Comparison of ENCODE assay signal across 22 cellular contexts in the genomic region with DNA sequence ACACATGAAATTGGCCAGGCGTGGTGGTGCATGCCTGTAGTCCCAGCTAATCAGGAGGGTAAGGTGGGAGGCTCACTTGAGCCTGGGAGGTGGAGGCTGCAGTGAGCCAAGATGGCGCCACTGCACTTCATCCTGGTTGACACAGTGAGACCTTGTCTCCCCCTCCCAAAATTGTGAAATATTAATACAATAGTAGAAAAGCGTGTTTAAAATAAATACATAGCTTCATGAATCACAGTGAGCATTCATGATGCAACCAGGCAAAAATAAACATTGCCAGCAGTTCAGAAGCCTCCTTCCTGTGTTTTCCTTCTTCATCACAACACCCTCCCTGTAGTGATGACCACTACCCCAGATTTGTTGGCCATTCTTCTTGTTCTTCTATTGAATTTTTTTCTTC. TPM values are rescaled to one million over a fixed set of nuclear protein-coding genes. Genes with fewer than 3 reads are reported as not detected.
DNase-seq lines count a peak whose midpoint lies in the region; ATAC-seq and TF ChIP-seq lines count a peak whose summit lies in the region.
"Had no signal": no experiment of that assay in that cellular context is flagged by ENCODE, and none has a peak within 500 bp of the region (broad histone marks: within the 10 kb centered on the region; RNA-seq: fewer than 3 reads in every experiment).

No MANE protein-coding gene starts in this region.

- H3K27ac ChIP-seq in breast epithelium: no peak overlapping the region
- H3K27ac ChIP-seq: 22Rv1, C4-2B, Peyer's patch, SJCRH30 had no signal

- no peaks in the 10 kb centered on the region for H3K36me3 ChIP-seq in breast epithelium
- H3K36me3 ChIP-seq in adipocyte (ENCODE audit: control insufficient read depth, insufficient read depth, low read length, severe bottlenecking): no peaks in the 10 kb centered on the region
- H3K36me3 ChIP-seq: Peyer's patch, SJCRH30 had no signal

- no peak overlapping the region for H3K9ac ChIP-seq in adipocyte (ENCODE audit: low read length)

- no peaks in the 10 kb centered on the region for H3K4me1 ChIP-seq in breast epithelium
- H3K4me1 ChIP-seq in adipocyte (ENCODE audit: control insufficient read depth, insufficient read depth, low read length): peaks cover 6% of the 10 kb centered on the region
- H3K4me1 ChIP-seq: Peyer's patch, SJCRH30 had no signal

- TF ChIP-seq POLR2A in breast epithelium (IDR thresholded peaks at IDR 0.05): no peak

- no peak for ATAC-seq in GM18909 (IDR thresholded peaks at IDR 0.05; ENCODE audit: poor library complexity, unreplicated experiment)
- ATAC-seq: K562 had no signal

- intact Hi-C loops in MCF 10A (cut with micrococcal nuclease): loop anchor here (5.0 to 10.0 kb wide), 2 partner anchors 85 to 128 kb away; no protein-coding TSS in a partner anchor
- intact Hi-C loops in breast epithelium (cut with DNase I; ENCODE audit: low total_unique reads): loop anchor here (10.0 kb wide), 1 partner anchor 215 kb away; no protein-coding TSS in a partner anchor

- H3K4me3 ChIP-seq in breast epithelium (no peak overlapping the region), adipocyte (ENCODE audit: low read length) (no peak overlapping the region), skeletal muscle cell (ENCODE audit: low read depth, low read length) (no peak overlapping the region)
- H3K4me3 ChIP-seq: K562, Peyer's patch, SJCRH30 had no signal

- peaks cover 14% of the 10 kb centered on the region for H3K4me1 Mint-ChIP-seq in MCF 10A (ENCODE audit: insufficient read depth, unreplicated experiment)

- POLR2A ChIA-PET in MCF 10A (lab: Yijun Ruan, JAX): interaction anchor here (0.5 to 0.9 kb wide), 2 partner anchors 97 to 117 kb away, joined by 3 read pairs; no protein-coding TSS in a partner anchor

- TF ChIP-seq CTCF in MCF 10A (IDR thresholded peaks at IDR 0.05; ENCODE audit: unreplicated experiment): no peak
- no peak for TF ChIP-seq CTCF in breast epithelium (IDR thresholded peaks at IDR 0.05)

- DNase-seq in MCF 10A (ENCODE audit: unreplicated experiment) (peak; percentile 63), breast epithelium (ENCODE audit: low spot score in 2 of 2) (no peak), adipocyte (ENCODE audit: low read depth) (peak; percentile 68), fibroblast of gingiva (ENCODE audit: low read depth) (peak; percentile 65), skeletal muscle cell (ENCODE audit: low read depth) (peak; percentile 51), retina (no peak)
- DNase-seq in activated CD8-positive, alpha-beta memory T cell treated with anti-CD3 and anti-CD28 coated beads, Interleukin-2, amount 50 U/mL, for 4 hours: no peak
- DNase-seq: AML-193; Calu3; CD8-positive, alpha-beta memory T cell; DMS153; NCI-H1105; NCI-H2029 treated with DMSO at 0.1 percent for 48 hours; NCI-H226; NCI-H524; NCI-H82; SJCRH30 had no signal

- H3K36me3 Mint-ChIP-seq in MCF 10A (ENCODE audit: insufficient read depth, unreplicated experiment): no peaks in the 10 kb centered on the region

- no peaks in the 10 kb centered on the region for H3K9me3 Mint-ChIP-seq in MCF 10A (ENCODE audit: unreplicated experiment)

- BruUV-seq in MCF 10A (replicated peaks; lab: Mats Ljungman, UMichigan): no TSS peak

- no peaks in the 10 kb centered on the region for H3K27me3 ChIP-seq in breast epithelium
- H3K27me3 ChIP-seq in adipocyte (replicated peaks; ENCODE audit: control insufficient read depth, insufficient read depth, low read length): no peaks in the 10 kb centered on the region
- H3K27me3 ChIP-seq: Peyer's patch, SJCRH30 had no signal

- no peak overlapping the region for H3K4me3 Mint-ChIP-seq in MCF 10A (ENCODE audit: unreplicated experiment)

- CTCF ChIA-PET in MCF 10A (lab: Yijun Ruan, JAX): interaction anchor here (0.5 kb wide), 1 partner anchor 191 kb away, joined by 3 read pairs; no protein-coding TSS in a partner anchor

- H3K27ac Mint-ChIP-seq in MCF 10A (ENCODE audit: low read depth, unreplicated experiment): peak overlapping the region; percentile 1

- H3K9me3 ChIP-seq in breast epithelium (no peaks in the 10 kb centered on the region), adipocyte (ENCODE audit: control insufficient read depth, low read length) (no peaks in the 10 kb centered on the region)
- H3K9me3 ChIP-seq: Peyer's patch, SJCRH30 had no signal

- H3K27me3 Mint-ChIP-seq in MCF 10A (ENCODE audit: insufficient read depth, unreplicated experiment): peaks cover 11% of the 10 kb centered on the region

RNA-seq across cellular contexts. Expression of gene TEAD1, which starts 4.3 kb away (rescaled TPM):
- 91.0 and 123 TPM in 2 replicates for total RNA-seq in MCF 10A (2022)
- total RNA-seq in breast epithelium: 100 to 1,000 TPM in 1 of 3 donors, 10 to 100 TPM in 2; 67.8 to 110 (median 80.1) TPM

Comparison
In these comparisons a context has a peak if more than half of its experiments do, and no peak if none do; other contexts are left out.
1. DNase-seq: peak in MCF 10A (single experiment), adipocyte (single experiment), fibroblast of gingiva (single experiment) and skeletal muscle cell (single experiment); none in breast epithelium (0 of 2), activated CD8-positive, alpha-beta memory T cell treated with anti-CD3 and anti-CD28 coated beads, Interleukin-2, amount 50 U/mL, for 4 hours (single experiment) and retina (single experiment).